ENCODE assay signal across 8 cellular contexts in genomic region chr18:3593381-3593903, GRCh38.
DNase-seq lines count a peak whose midpoint lies in the region; ATAC-seq and TF ChIP-seq lines count a peak whose summit lies in the region.

No MANE protein-coding gene starts in this region.

- no peaks in the 10 kb centered on the region for H3K9me3 ChIP-seq in WERI-Rb-1 (ENCODE audit: severe bottlenecking)

- H3K27me3 Mint-ChIP-seq in activated naive CD4-positive, alpha-beta T cell treated with anti-CD3 and anti-CD28 coated beads, Interleukin-2, amount 50 U/mL, for 24 hours, result no peaks in the 10 kb centered on the region
- H3K27me3 Mint-ChIP-seq in IgD-negative memory B cell, result no peaks in the 10 kb centered on the region

- no peaks in the 10 kb centered on the region for H3K27me3 ChIP-seq in WERI-Rb-1 (ENCODE audit: insufficient read depth, low read depth, severe bottlenecking)

- peaks cover 4% of the 10 kb centered on the region for H3K36me3 Mint-ChIP-seq in activated naive CD4-positive, alpha-beta T cell treated with anti-CD3 and anti-CD28 coated beads, Interleukin-2, amount 50 U/mL, for 24 hours
- no peaks in the 10 kb centered on the region for H3K36me3 Mint-ChIP-seq in IgD-negative memory B cell

- peaks cover 62% of the 10 kb centered on the region for H3K4me1 Mint-ChIP-seq in activated naive CD4-positive, alpha-beta T cell treated with anti-CD3 and anti-CD28 coated beads, Interleukin-2, amount 50 U/mL, for 24 hours
- peaks cover 33 to 40% (median 39%) of the 10 kb centered on the region in 3 donors for H3K4me1 Mint-ChIP-seq in IgD-negative memory B cell

- H3K9me3 Mint-ChIP-seq in activated naive CD4-positive, alpha-beta T cell treated with anti-CD3 and anti-CD28 coated beads, Interleukin-2, amount 50 U/mL, for 24 hours, result no peaks in the 10 kb centered on the region
- H3K9me3 Mint-ChIP-seq in IgD-negative memory B cell, result no peaks in the 10 kb centered on the region

- H3K4me3 ChIP-seq in WERI-Rb-1 (ENCODE audit: low read depth, low read length), result peak overlapping the region; percentile 47
- peak overlapping the region; percentile 40 for H3K4me3 ChIP-seq in fibroblast of the aortic adventitia (ENCODE audit: low read depth, low read length)

- peak overlapping the region; percentile 98 for H3K27ac Mint-ChIP-seq in activated naive CD4-positive, alpha-beta T cell treated with anti-CD3 and anti-CD28 coated beads, Interleukin-2, amount 50 U/mL, for 24 hours
- H3K27ac Mint-ChIP-seq in IgD-negative memory B cell, result peak overlapping the region; percentile 96 to 99 (median 99)

- no peaks in the 10 kb centered on the region for H3K36me3 ChIP-seq in WERI-Rb-1

- TF ChIP-seq CTCF in WERI-Rb-1 (IDR thresholded peaks at IDR 0.05; ENCODE audit: low read depth, low read length) (no peak), fibroblast of the aortic adventitia (IDR thresholded peaks at IDR 0.05; ENCODE audit: insufficient read depth, low read length) (no peak), omental fat pad (IDR thresholded peaks at IDR 0.05) (no peak)

- H3K27ac ChIP-seq in WERI-Rb-1, result peak overlapping the region; percentile 65

- no peak for DNase-seq in activated naive CD4-positive, alpha-beta T cell treated with Interleukin-2 at 50 U/mL for 16 hours
- no peak for DNase-seq in WERI-Rb-1
- DNase-seq in fibroblast of the aortic adventitia (ENCODE audit: low read depth), result peak; percentile 91
- no peak for DNase-seq in omental fat pad (ENCODE audit: low spot score)
- DNase-seq in midbrain (lab: John Stamatoyannopoulos, UW), result no peak
- no peak for DNase-seq in stimulated activated CD4-positive, alpha-beta T cell treated with anti-CD3 and anti-CD28 coated beads, Interleukin-12 subunit alpha, Interleukin-12 subunit beta, amount 100 ng/mL, for 4 hours

- H3K4me3 Mint-ChIP-seq in activated naive CD4-positive, alpha-beta T cell treated with anti-CD3 and anti-CD28 coated beads, Interleukin-2, amount 50 U/mL, for 24 hours, result peak overlapping the region; percentile 92
- peak overlapping the region; percentile 87 to 98 (median 96) for H3K4me3 Mint-ChIP-seq in IgD-negative memory B cell

- ATAC-seq in omental fat pad (ENCODE audit: low FRiP score), result peak; percentile 7
